ENCODE assay signal across 18 cellular contexts in the genomic region with DNA sequence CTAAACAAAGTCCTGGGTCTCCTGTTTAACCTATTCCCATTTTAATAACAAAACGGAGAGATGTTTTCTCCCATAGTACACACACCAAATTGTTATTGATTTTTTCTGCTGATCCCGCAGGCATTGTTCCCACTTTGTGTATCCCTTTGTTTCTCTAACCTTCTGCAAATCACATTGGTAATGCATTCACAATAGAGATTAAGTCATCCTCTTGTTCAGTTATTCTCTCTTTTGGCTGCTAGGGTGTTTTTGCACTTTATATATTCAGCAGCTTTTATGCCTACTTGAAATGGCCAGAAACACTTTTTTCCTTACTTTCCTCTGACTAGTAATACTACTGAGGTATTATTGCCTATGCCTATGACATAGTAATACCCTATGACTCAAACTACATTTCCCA.
"Had no signal": no experiment of that assay in that cellular context is flagged by ENCODE, and none has a peak within 500 bp of the region (broad histone marks: within the 10 kb centered on the region; RNA-seq: fewer than 3 reads in every experiment).

No MANE protein-coding gene starts in this region.

- DNase-seq: activated CD4-positive, alpha-beta T cell treated with anti-CD3 and anti-CD28 coated beads for 1 hour; activated CD4-positive, alpha-beta T cell treated with anti-CD3 and anti-CD28 coated beads, Interleukin-2, amount 50 U/mL, for 48 hours; activated CD8-positive, alpha-beta memory T cell treated with anti-CD3 and anti-CD28 coated beads, Interleukin-2, amount 10 ng/mL, durations not matched to agents 7 days and 5 days; activated gamma-delta T cell; activated naive CD8-positive, alpha-beta T cell treated with anti-CD3 and anti-CD28 coated beads for 36 hours; activated T-cell treated with anti-CD3 and anti-CD28 coated beads, Interleukin-2, amount 50 U/mL, for 4 hours; head of caudate nucleus; left colon; naive B cell; spleen; stimulated activated CD4-positive, alpha-beta T cell treated with anti-CD3 and anti-CD28 coated beads, Interleukin-1b, Interleukin-23, amount 100 ng/mL, for 48 hours; T1000; transverse colon had no signal

- H3K4me1 ChIP-seq: esophagus muscularis mucosa, prostate gland, spleen, transverse colon had no signal

- H3K36me3 Mint-ChIP-seq: activated CD8-positive, alpha-beta memory T cell treated with anti-CD3 and anti-CD28 coated beads, Interleukin-2, amount 10 ng/mL, durations not matched to agents 7 days and 5 days; activated naive CD8-positive, alpha-beta T cell treated with anti-CD3 and anti-CD28 coated beads for 36 hours; naive B cell; stimulated activated memory B cell treated with anti-CD40 and anti-IgM and Interleukin-4, amounts not matched to agents 10 μg/mL and 1 μg/mL and 100 μg/mL, for 72 hours had no signal

- H3K27me3 ChIP-seq: esophagus muscularis mucosa, spleen, transverse colon had no signal

- ATAC-seq: activated CD8-positive, alpha-beta memory T cell treated with anti-CD3 and anti-CD28 coated beads, Interleukin-2, amount 10 ng/mL, durations not matched to agents 7 days and 5 days; activated T-cell treated with anti-CD3 and anti-CD28 coated beads, Interleukin-2, amount 50 U/mL, for 4 hours; left colon; sciatic nerve; stimulated activated memory B cell treated with anti-CD40 and anti-IgM and Interleukin-4, amounts not matched to agents 10 μg/mL and 1 μg/mL and 100 μg/mL, for 72 hours had no signal

- H3K4me1 Mint-ChIP-seq: activated CD8-positive, alpha-beta memory T cell treated with anti-CD3 and anti-CD28 coated beads, Interleukin-2, amount 10 ng/mL, durations not matched to agents 7 days and 5 days; activated naive CD8-positive, alpha-beta T cell treated with anti-CD3 and anti-CD28 coated beads for 36 hours; naive B cell; stimulated activated memory B cell treated with anti-CD40 and anti-IgM and Interleukin-4, amounts not matched to agents 10 μg/mL and 1 μg/mL and 100 μg/mL, for 72 hours had no signal

- H3K27ac Mint-ChIP-seq: activated CD8-positive, alpha-beta memory T cell treated with anti-CD3 and anti-CD28 coated beads, Interleukin-2, amount 10 ng/mL, durations not matched to agents 7 days and 5 days; activated naive CD8-positive, alpha-beta T cell treated with anti-CD3 and anti-CD28 coated beads for 36 hours; naive B cell; stimulated activated memory B cell treated with anti-CD40 and anti-IgM and Interleukin-4, amounts not matched to agents 10 μg/mL and 1 μg/mL and 100 μg/mL, for 72 hours had no signal

- H3K4me3 Mint-ChIP-seq: activated CD8-positive, alpha-beta memory T cell treated with anti-CD3 and anti-CD28 coated beads, Interleukin-2, amount 10 ng/mL, durations not matched to agents 7 days and 5 days; activated naive CD8-positive, alpha-beta T cell treated with anti-CD3 and anti-CD28 coated beads for 36 hours; activated T-cell treated with anti-CD3 and anti-CD28 coated beads, Interleukin-2, amount 50 U/mL, for 4 hours; naive B cell; stimulated activated memory B cell treated with anti-CD40 and anti-IgM and Interleukin-4, amounts not matched to agents 10 μg/mL and 1 μg/mL and 100 μg/mL, for 72 hours had no signal

- H3K27me3 Mint-ChIP-seq: activated CD8-positive, alpha-beta memory T cell treated with anti-CD3 and anti-CD28 coated beads, Interleukin-2, amount 10 ng/mL, durations not matched to agents 7 days and 5 days; activated naive CD8-positive, alpha-beta T cell treated with anti-CD3 and anti-CD28 coated beads for 36 hours; naive B cell; stimulated activated memory B cell treated with anti-CD40 and anti-IgM and Interleukin-4, amounts not matched to agents 10 μg/mL and 1 μg/mL and 100 μg/mL, for 72 hours had no signal

- H3K4me3 ChIP-seq: esophagus muscularis mucosa, lung, prostate gland, spleen, transverse colon had no signal

- H3K36me3 ChIP-seq: esophagus muscularis mucosa, prostate gland, spleen, transverse colon had no signal

- H3K27ac ChIP-seq: esophagus muscularis mucosa, prostate gland, spleen, transverse colon had no signal

- H3K9me3 ChIP-seq: esophagus muscularis mucosa, prostate gland, transverse colon had no signal
